In the genomic region with DNA sequence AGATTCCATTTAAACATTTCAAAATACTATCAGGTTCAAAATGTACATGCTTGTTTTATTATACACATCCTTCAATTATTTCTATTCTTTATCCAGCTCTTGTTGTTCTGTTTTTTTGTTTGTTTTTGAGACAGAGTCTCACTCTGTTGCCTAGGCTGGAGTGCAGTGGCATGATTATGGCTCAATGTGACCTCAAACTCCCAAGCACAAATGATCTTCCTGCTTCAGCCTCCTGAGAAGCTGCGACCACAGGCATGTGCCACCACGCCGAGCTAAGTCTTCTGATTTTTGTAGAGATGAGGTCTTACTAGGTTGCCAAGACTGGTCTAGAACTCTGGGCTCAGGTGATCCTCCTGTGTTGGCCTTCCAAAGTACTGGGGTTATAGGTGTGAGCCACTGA, we compare ENCODE assay signal across 1 cellular context.
TF ChIP-seq lines count a peak whose summit lies in the region.

No MANE protein-coding gene starts in this region.

TF ChIP-seq in GM23338, 12 proteins besides CTCF, POLR2A, EP300 and RAD21 (continued from another document):
- TF ChIP-seq, protein P1, sequence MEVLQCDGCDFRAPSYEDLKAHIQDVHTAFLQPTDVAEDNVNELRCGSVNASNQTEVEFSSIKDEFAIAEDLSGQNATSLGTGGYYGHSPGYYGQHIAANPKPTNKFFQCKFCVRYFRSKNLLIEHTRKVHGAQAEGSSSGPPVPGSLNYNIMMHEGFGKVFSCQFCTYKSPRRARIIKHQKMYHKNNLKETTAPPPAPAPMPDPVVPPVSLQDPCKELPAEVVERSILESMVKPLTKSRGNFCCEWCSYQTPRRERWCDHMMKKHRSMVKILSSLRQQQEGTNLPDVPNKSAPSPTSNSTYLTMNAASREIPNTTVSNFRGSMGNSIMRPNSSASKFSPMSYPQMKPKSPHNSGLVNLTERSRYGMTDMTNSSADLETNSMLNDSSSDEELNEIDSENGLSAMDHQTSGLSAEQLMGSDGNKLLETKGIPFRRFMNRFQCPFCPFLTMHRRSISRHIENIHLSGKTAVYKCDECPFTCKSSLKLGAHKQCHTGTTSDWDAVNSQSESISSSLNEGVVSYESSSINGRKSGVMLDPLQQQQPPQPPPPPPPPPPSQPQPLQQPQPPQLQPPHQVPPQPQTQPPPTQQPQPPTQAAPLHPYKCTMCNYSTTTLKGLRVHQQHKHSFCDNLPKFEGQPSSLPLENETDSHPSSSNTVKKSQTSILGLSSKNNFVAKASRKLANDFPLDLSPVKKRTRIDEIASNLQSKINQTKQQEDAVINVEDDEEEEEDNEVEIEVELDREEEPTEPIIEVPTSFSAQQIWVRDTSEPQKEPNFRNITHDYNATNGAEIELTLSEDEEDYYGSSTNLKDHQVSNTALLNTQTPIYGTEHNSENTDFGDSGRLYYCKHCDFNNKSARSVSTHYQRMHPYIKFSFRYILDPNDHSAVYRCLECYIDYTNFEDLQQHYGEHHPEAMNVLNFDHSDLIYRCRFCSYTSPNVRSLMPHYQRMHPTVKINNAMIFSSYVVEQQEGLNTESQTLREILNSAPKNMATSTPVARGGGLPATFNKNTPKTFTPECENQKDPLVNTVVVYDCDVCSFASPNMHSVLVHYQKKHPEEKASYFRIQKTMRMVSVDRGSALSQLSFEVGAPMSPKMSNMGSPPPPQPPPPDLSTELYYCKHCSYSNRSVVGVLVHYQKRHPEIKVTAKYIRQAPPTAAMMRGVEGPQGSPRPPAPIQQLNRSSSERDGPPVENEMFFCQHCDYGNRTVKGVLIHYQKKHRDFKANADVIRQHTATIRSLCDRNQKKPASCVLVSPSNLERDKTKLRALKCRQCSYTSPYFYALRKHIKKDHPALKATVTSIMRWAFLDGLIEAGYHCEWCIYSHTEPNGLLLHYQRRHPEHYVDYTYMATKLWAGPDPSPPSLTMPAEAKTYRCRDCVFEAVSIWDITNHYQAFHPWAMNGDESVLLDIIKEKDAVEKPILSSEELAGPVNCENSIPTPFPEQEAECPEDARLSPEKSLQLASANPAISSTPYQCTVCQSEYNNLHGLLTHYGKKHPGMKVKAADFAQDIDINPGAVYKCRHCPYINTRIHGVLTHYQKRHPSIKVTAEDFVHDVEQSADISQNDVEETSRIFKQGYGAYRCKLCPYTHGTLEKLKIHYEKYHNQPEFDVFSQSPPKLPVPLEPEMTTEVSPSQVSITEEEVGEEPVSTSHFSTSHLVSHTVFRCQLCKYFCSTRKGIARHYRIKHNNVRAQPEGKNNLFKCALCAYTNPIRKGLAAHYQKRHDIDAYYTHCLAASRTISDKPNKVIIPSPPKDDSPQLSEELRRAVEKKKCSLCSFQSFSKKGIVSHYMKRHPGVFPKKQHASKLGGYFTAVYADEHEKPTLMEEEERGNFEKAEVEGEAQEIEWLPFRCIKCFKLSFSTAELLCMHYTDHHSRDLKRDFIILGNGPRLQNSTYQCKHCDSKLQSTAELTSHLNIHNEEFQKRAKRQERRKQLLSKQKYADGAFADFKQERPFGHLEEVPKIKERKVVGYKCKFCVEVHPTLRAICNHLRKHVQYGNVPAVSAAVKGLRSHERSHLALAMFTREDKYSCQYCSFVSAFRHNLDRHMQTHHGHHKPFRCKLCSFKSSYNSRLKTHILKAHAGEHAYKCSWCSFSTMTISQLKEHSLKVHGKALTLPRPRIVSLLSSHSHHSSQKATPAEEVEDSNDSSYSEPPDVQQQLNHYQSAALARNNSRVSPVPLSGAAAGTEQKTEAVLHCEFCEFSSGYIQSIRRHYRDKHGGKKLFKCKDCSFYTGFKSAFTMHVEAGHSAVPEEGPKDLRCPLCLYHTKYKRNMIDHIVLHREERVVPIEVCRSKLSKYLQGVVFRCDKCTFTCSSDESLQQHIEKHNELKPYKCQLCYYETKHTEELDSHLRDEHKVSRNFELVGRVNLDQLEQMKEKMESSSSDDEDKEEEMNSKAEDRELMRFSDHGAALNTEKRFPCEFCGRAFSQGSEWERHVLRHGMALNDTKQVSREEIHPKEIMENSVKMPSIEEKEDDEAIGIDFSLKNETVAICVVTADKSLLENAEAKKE (CRISPR knock-in tag; IDR thresholded peaks at IDR 0.05), result no peak
- no peak for TF ChIP-seq CREB1 (CRISPR knock-in tag; IDR thresholded peaks at IDR 0.05; ENCODE audit: low read depth)
- TF ChIP-seq STAT1 (IDR thresholded peaks at IDR 0.05; ENCODE audit: unreplicated experiment), result no peak
